In genomic region chr6:26196846-26197683, GRCh38 we compare ENCODE assay signal across 1 cellular context.
A peak's percentile ranks its signal among the peaks of the same experiment; 100 is the strongest.
TF ChIP-seq lines count a peak whose summit lies in the region.

No MANE protein-coding gene starts in this region.

TF ChIP-seq in GM12878, 131 proteins besides CTCF, POLR2A, EP300 and RAD21 (continued from another document):
- 0 out of 2 replicates have a peak, but pooled peaks have one; percentile 33 for TF ChIP-seq REST (IDR thresholded peaks at IDR 0.05; ENCODE audit: low read depth, low read length)
- no peak; the same call in 1 of the 2 replicates for TF ChIP-seq ZBTB40 (IDR thresholded peaks at IDR 0.05; ENCODE audit: borderline replicate concordance)
- TF ChIP-seq BACH1 (IDR thresholded peaks at IDR 0.05; ENCODE audit: borderline replicate concordance), result peak; percentile 97
- peak; percentile 97 for TF ChIP-seq TCF3 (IDR thresholded peaks at IDR 0.05; ENCODE audit: borderline replicate concordance, insufficient read depth, low read depth, low read length)
- TF ChIP-seq FOS (IDR thresholded peaks at IDR 0.05; ENCODE audit: borderline replicate concordance, extremely low read depth, insufficient read length), result peak; percentile 80
- TF ChIP-seq CREB1 (IDR thresholded peaks at IDR 0.05; ENCODE audit: low read depth), result 0 out of 2 replicates have a peak, but pooled peaks have one; percentile 48
- peak; percentile 99 for TF ChIP-seq POLR2AphosphoS2 (IDR thresholded peaks at IDR 0.05; ENCODE audit: low read depth, low read length)
- TF ChIP-seq KLF5 (IDR thresholded peaks at IDR 0.05; ENCODE audit: partially characterized antibody), result peak; percentile 81
- peak; percentile 77 for TF ChIP-seq RFX5 (IDR thresholded peaks at IDR 0.05; ENCODE audit: low read depth, low read length)
- TF ChIP-seq ZNF217 (IDR thresholded peaks at IDR 0.05), result no peak
- TF ChIP-seq RUNX3 (IDR thresholded peaks at IDR 0.05; ENCODE audit: low read length), result peak; percentile 50; the same call in 1 of the 2 replicates
- no peak for TF ChIP-seq CUX1 (IDR thresholded peaks at IDR 0.05; ENCODE audit: insufficient replicate concordance, low read depth, low read length)
- TF ChIP-seq EZH2 (IDR thresholded peaks at IDR 0.05; ENCODE audit: borderline replicate concordance, control insufficient read depth, low read depth, low read length), result no peak
- TF ChIP-seq CHD1 (IDR thresholded peaks at IDR 0.05; ENCODE audit: low read depth, low read length), result peak; percentile 92
- no peak for TF ChIP-seq WRNIP1 (IDR thresholded peaks at IDR 0.05; ENCODE audit: borderline replicate concordance, low read depth, low read length)
- TF ChIP-seq MXI1 (IDR thresholded peaks at IDR 0.05; ENCODE audit: low read depth, low read length), result peak; percentile 80
- TF ChIP-seq BCL11A (IDR thresholded peaks at IDR 0.05; ENCODE audit: low read depth, low read length), result peak; percentile 15; the same call in 1 of the 2 replicates
- TF ChIP-seq USF1 (IDR thresholded peaks at IDR 0.05; ENCODE audit: borderline replicate concordance, extremely low read length, insufficient read depth, low read depth, low read length), result no peak
- TF ChIP-seq RAD51 (IDR thresholded peaks at IDR 0.05), result no peak
- peak; percentile 48; the same call in 1 of the 2 replicates for TF ChIP-seq ELK1 (IDR thresholded peaks at IDR 0.05; ENCODE audit: low read depth, low read length)
- TF ChIP-seq NKRF (conservative IDR thresholded peaks at IDR 0.05), result peak; percentile 98
- no peak for TF ChIP-seq TBL1XR1 (IDR thresholded peaks at IDR 0.05; ENCODE audit: low read depth, low read length)
- peak; percentile 100 for TF ChIP-seq POLR2AphosphoS5 (IDR thresholded peaks at IDR 0.05; ENCODE audit: low read length)
TF ChIP-seq in GM12878: peak in this region for 61.
